In the genomic region with DNA sequence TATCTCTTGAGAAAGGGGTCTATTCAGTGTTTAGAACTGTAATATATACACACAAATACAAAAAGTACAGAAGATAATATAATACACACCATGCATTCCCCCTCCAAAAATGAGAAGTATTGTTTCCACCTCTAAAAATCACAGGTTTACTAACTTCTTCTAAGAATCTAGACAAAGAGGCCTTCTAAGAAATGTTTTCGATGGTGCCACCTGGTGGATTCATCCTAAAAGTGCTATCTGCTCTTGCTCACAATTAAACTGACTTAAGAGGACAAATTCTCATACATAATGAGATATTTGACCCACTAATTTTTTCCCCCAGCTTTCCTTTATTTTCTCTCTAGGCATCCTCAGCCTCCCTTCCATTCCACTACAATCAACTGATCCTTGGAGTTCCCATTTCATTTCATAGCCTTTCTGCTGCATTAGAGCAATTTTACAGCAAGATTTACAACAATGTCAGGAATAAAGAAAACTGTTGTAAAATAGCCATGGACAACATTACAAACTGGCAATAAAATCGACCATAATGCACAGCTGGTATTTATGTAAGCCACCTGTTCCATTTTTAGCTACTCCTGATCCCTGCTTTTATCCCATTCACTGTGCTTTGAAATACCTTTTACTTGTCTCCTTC, we compare ENCODE assay signal across 8 cellular contexts.
DNase-seq lines count a peak whose midpoint lies in the region; ATAC-seq and TF ChIP-seq lines count a peak whose summit lies in the region.

No MANE protein-coding gene starts in this region.

- ATAC-seq in activated naive CD8-positive, alpha-beta T cell treated with anti-CD3 and anti-CD28 coated beads, Interleukin-2, amount 50 U/mL, for 24 hours, result no peak
- no peak for ATAC-seq in GM21529 (IDR thresholded peaks at IDR 0.05; ENCODE audit: unreplicated experiment)

- H3K36me3 Mint-ChIP-seq in Caco-2 (ENCODE audit: insufficient read depth, unreplicated experiment), result no peaks in the 10 kb centered on the region
- H3K36me3 Mint-ChIP-seq in activated naive CD8-positive, alpha-beta T cell treated with anti-CD3 and anti-CD28 coated beads, Interleukin-2, amount 50 U/mL, for 24 hours (ENCODE audit: low read depth), result no peaks in the 10 kb centered on the region

- no peaks in the 10 kb centered on the region for H3K27me3 ChIP-seq in Caco-2 (replicated peaks; ENCODE audit: control insufficient read depth, insufficient read depth, low read length)
- H3K27me3 ChIP-seq in iPS DF 6.9 (ENCODE audit: control insufficient read depth, insufficient read depth, low read length), result no peaks in the 10 kb centered on the region

- peak in 1 of 2 experiments; percentile 29 for DNase-seq in Caco-2
- peak; percentile 39 for DNase-seq in H4 (ENCODE audit: low spot score)
- DNase-seq in NCI-H524 (lab: John Stamatoyannopoulos, UW), result peak; percentile 47 to 81
- DNase-seq in activated naive CD8-positive, alpha-beta T cell treated with anti-CD3 and anti-CD28 coated beads, Interleukin-2, amount 50 U/mL, for 24 hours, result peak; percentile 8
- DNase-seq in iPS DF 6.9 (ENCODE audit: low read depth, low spot score), result peak; percentile 45
- peak; percentile 7 to 19 for DNase-seq in stimulated activated CD4-positive, alpha-beta T cell treated with anti-CD3 and anti-CD28 coated beads, Interleukin-2, amount 100 ng/mL, for 48 hours
- DNase-seq in activated CD4-positive, CD25-positive, alpha-beta regulatory T cell (lab: John Stamatoyannopoulos, UW), result no peak

- POLR2A ChIA-PET in Caco-2 (lab: Charles Lee), result no interaction called here

- no peaks in the 10 kb centered on the region for H3K36me3 ChIP-seq in Caco-2 (ENCODE audit: control insufficient read depth, insufficient read depth, low read length)
- no peaks in the 10 kb centered on the region for H3K36me3 ChIP-seq in iPS DF 6.9 (ENCODE audit: control insufficient read depth, insufficient read depth, low read length)

- no peak overlapping the region for H3K27ac ChIP-seq in iPS DF 6.9 (ENCODE audit: low read length)

- no peaks in the 10 kb centered on the region for H3K9me3 Mint-ChIP-seq in Caco-2 (ENCODE audit: unreplicated experiment)
- peaks cover 7% of the 10 kb centered on the region for H3K9me3 Mint-ChIP-seq in activated naive CD8-positive, alpha-beta T cell treated with anti-CD3 and anti-CD28 coated beads, Interleukin-2, amount 50 U/mL, for 24 hours

- CTCF ChIA-PET in Caco-2 (lab: Charles Lee), result interaction anchor here (1.0 kb wide), 1 partner anchor 93 kb away, joined by 6 read pairs; no protein-coding TSS in a partner anchor

- no TSS peak for BruUV-seq in Caco-2 (replicated peaks; lab: Mats Ljungman, UMichigan)

- H3K4me3 Mint-ChIP-seq in Caco-2 (ENCODE audit: unreplicated experiment), result no peak overlapping the region
- H3K4me3 Mint-ChIP-seq in activated naive CD8-positive, alpha-beta T cell treated with anti-CD3 and anti-CD28 coated beads, Interleukin-2, amount 50 U/mL, for 24 hours, result no peak overlapping the region

- H3K4me1 ChIP-seq in Caco-2, result no peaks in the 10 kb centered on the region
- no peaks in the 10 kb centered on the region for H3K4me1 ChIP-seq in iPS DF 6.9 (ENCODE audit: control insufficient read depth, insufficient read depth, low read length)

- peak; percentile 43 to 55 for TF ChIP-seq CTCF in Caco-2 (IDR thresholded peaks at IDR 0.05; ENCODE audit: insufficient read depth in 1 of 2, low read depth in 1 of 2, low read length in 1 of 2, severe bottlenecking in 1 of 2, unreplicated experiment in 1 of 2)

- intact Hi-C loops in Caco-2 (cut with micrococcal nuclease; ENCODE audit: unreplicated experiment), result loop anchor here (1.0 kb wide), 3 partner anchors 93 to 181 kb away; no protein-coding TSS in a partner anchor

- H3K4me1 Mint-ChIP-seq in Caco-2 (ENCODE audit: low read depth, unreplicated experiment), result no peaks in the 10 kb centered on the region
- no peaks in the 10 kb centered on the region for H3K4me1 Mint-ChIP-seq in activated naive CD8-positive, alpha-beta T cell treated with anti-CD3 and anti-CD28 coated beads, Interleukin-2, amount 50 U/mL, for 24 hours

- no peaks in the 10 kb centered on the region for H3K9me3 ChIP-seq in Caco-2
- no peaks in the 10 kb centered on the region for H3K9me3 ChIP-seq in iPS DF 6.9 (ENCODE audit: control insufficient read depth, insufficient read depth, low read length)

- no peaks in the 10 kb centered on the region for H3K27me3 Mint-ChIP-seq in Caco-2 (ENCODE audit: insufficient read depth, unreplicated experiment)
- H3K27me3 Mint-ChIP-seq in activated naive CD8-positive, alpha-beta T cell treated with anti-CD3 and anti-CD28 coated beads, Interleukin-2, amount 50 U/mL, for 24 hours, result no peaks in the 10 kb centered on the region

- WGBS in iPS DF 6.9 (ENCODE audit: insufficient coverage, insufficient read length), result no CpG with 5 or more reads among the region's 2 CpGs

- H3K4me3 ChIP-seq in Caco-2 (ENCODE audit: low read depth, low read length) (no peak overlapping the region), iPS DF 6.9 (ENCODE audit: low read length) (no peak overlapping the region)

- H3K27ac Mint-ChIP-seq in Caco-2 (ENCODE audit: unreplicated experiment), result no peak overlapping the region
- no peak overlapping the region for H3K27ac Mint-ChIP-seq in activated naive CD8-positive, alpha-beta T cell treated with anti-CD3 and anti-CD28 coated beads, Interleukin-2, amount 50 U/mL, for 24 hours

Comparison
In these comparisons a context has a peak if more than half of its experiments do, and no peak if none do; other contexts are left out.
1. DNase-seq: peak in H4 (single experiment), NCI-H524 (2 of 2), activated naive CD8-positive, alpha-beta T cell treated with anti-CD3 and anti-CD28 coated beads, Interleukin-2, amount 50 U/mL, for 24 hours (single experiment), iPS DF 6.9 (single experiment) and stimulated activated CD4-positive, alpha-beta T cell treated with anti-CD3 and anti-CD28 coated beads, Interleukin-2, amount 100 ng/mL, for 48 hours (2 of 2); none in activated CD4-positive, CD25-positive, alpha-beta regulatory T cell (0 of 4).